In the genomic region with DNA sequence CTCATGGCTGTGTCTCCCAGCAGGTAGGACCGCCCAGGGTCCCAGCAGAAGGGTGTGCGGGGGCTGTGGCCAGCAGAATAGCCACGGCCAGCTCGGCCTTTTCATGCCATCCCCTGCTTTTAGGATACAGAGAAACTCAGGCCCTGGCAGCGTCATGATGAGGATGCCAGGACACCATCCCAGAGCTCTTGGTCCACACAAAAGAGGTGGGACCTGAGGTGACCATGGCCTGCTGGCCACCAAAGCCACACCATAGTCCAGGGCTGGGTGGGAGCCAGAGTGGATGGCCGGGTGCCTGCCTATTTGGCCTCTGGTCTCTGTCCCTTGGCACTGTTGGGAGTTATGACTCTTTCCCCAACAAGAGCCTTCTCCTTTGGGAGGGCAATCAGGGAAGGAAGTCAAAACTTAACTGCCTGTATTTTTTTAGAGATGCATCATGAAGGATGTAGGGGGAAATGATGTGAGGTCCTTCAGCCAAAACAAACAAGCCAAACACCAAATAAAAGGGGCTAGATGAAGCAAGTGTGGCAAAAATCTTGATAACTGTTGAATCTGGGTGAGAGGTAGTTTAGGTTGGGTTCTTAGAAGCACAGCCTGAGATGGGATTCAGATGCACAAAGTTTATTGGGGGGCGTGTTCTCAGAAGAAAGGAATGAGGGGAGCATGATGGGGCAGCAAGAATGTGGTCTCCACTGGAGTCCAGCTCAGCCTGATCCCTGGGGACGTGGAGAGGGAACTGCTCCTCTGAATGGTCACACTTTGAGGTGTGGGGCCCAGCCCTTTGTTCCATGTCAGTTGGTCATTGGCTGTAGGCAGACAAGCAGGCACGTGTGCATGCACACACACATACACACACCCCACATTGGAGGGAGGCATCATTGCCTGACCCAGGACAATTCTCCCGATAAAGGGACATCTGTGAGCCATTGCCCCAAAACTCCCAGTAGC, we compare ENCODE assay signal across 15 cellular contexts. TPM values are rescaled to one million over a fixed set of nuclear protein-coding genes. Genes with fewer than 3 reads are reported as not detected.
DNase-seq lines count a peak whose midpoint lies in the region; ATAC-seq and TF ChIP-seq lines count a peak whose summit lies in the region.
"Had no signal": no experiment of that assay in that cellular context is flagged by ENCODE, and none has a peak within 500 bp of the region (broad histone marks: within the 10 kb centered on the region; RNA-seq: fewer than 3 reads in every experiment).

No MANE protein-coding gene starts in this region.

- H2BK12ac ChIP-seq in neuronal stem cell (ENCODE audit: low read length) (peak overlapping the region; percentile 23), H9 (ENCODE audit: insufficient read length, low read depth, low read length) (no peak overlapping the region)

- no peaks in the 10 kb centered on the region for H3K27me3 Mint-ChIP-seq in H9 (ENCODE audit: low read depth)

- H4K20me1 ChIP-seq in H9 (ENCODE audit: control insufficient read depth, insufficient read depth, insufficient read length), result peaks cover 2% of the 10 kb centered on the region

- no peak overlapping the region for H3K56ac ChIP-seq in H9 (ENCODE audit: insufficient read length, low read depth, low read length)

- H3K4me3 ChIP-seq in MG63, result no peak overlapping the region
- H3K4me3 ChIP-seq in neuronal stem cell (ENCODE audit: low read length in 2 of 2), result peak overlapping the region in 1 of 2 donors; percentile 5
- H3K4me3 ChIP-seq in upper lobe of right lung, result no peak overlapping the region
- H3K4me3 ChIP-seq: left lung had no signal

- no peak overlapping the region for H3K4me3 Mint-ChIP-seq in H9
- H3K4me3 Mint-ChIP-seq: activated CD4-positive, alpha-beta memory T cell treated with anti-CD3 and anti-CD28 coated beads, Interleukin-2, amount 10 ng/mL, durations not matched to agents 7 days and 5 days; activated T-helper 1 cell treated with anti-CD3 and anti-CD28 coated beads, Interleukin-12 subunit alpha, Interleukin-12 subunit beta, Interleukin-2, Interleukin-4 antibody, amounts not matched to agents 30 ng/mL and 10 ng/mL and 1 ng/mL, durations not matched to agents 14 hours and 24 hours and 36 hours; CD4-positive, CD25-positive, alpha-beta regulatory T cell; natural killer cell treated with Interleukin-12 subunit alpha and Interleukin-12 subunit beta and Interleukin-15 and Interleukin-18, amount 100 ng/mL, for 72 hours had no signal

- peak overlapping the region; percentile 40 for H3K18ac ChIP-seq in neuronal stem cell (ENCODE audit: low read length)
- H3K18ac ChIP-seq in H9 (ENCODE audit: insufficient read length, low read depth, low read length), result no peak overlapping the region

- H2AFZ ChIP-seq in neuronal stem cell (ENCODE audit: low read length) (no peak overlapping the region), H9 (ENCODE audit: low read length) (no peak overlapping the region)

- no peak overlapping the region for H3K27ac Mint-ChIP-seq in H9
- H3K27ac Mint-ChIP-seq: activated CD4-positive, alpha-beta memory T cell treated with anti-CD3 and anti-CD28 coated beads, Interleukin-2, amount 10 ng/mL, durations not matched to agents 7 days and 5 days; activated T-helper 1 cell treated with anti-CD3 and anti-CD28 coated beads, Interleukin-12 subunit alpha, Interleukin-12 subunit beta, Interleukin-2, Interleukin-4 antibody, amounts not matched to agents 30 ng/mL and 10 ng/mL and 1 ng/mL, durations not matched to agents 14 hours and 24 hours and 36 hours; CD4-positive, CD25-positive, alpha-beta regulatory T cell; natural killer cell treated with Interleukin-12 subunit alpha and Interleukin-12 subunit beta and Interleukin-15 and Interleukin-18, amount 100 ng/mL, for 72 hours had no signal

- H2BK120ac ChIP-seq in neuronal stem cell (ENCODE audit: low read depth, low read length) (no peak overlapping the region), H9 (ENCODE audit: low read depth, low read length, poor library complexity, severe bottlenecking) (no peak overlapping the region)

- H3K4me1 ChIP-seq in neuronal stem cell (ENCODE audit: control insufficient read depth in 2 of 2, insufficient read depth in 1 of 2, low read depth in 1 of 2, low read length in 2 of 2) (peaks cover 5 to 6% of the 10 kb centered on the region in 2 donors), upper lobe of right lung (peaks cover 59% of the 10 kb centered on the region), H9 (ENCODE audit: insufficient read depth, low read length) (peaks cover 3% of the 10 kb centered on the region; the same call in 1 of the 2 replicates)

- H3K79me1 ChIP-seq in neuronal stem cell (ENCODE audit: low read depth, low read length) (no peaks in the 10 kb centered on the region), H9 (ENCODE audit: insufficient read depth, low read depth, low read length, poor library complexity, severe bottlenecking) (no peaks in the 10 kb centered on the region)

- H4K91ac ChIP-seq in neuronal stem cell (ENCODE audit: low read depth, low read length, poor library complexity) (no peak overlapping the region), H9 (ENCODE audit: insufficient read length, low read depth, low read length) (no peak overlapping the region)

- H3K36me3 Mint-ChIP-seq in H9 (ENCODE audit: insufficient read depth in 1 of 3, low read depth in 3 of 3), result 0 out of 7 replicates have a peak, but pooled peaks cover 0 to 3% (median 0%) of the 10 kb centered on the region in 3 experiments
- H3K36me3 Mint-ChIP-seq: CD4-positive, CD25-positive, alpha-beta regulatory T cell; natural killer cell treated with Interleukin-12 subunit alpha and Interleukin-12 subunit beta and Interleukin-15 and Interleukin-18, amount 100 ng/mL, for 72 hours had no signal

- intact Hi-C loops in upper lobe of right lung (cut with DNase I), result no loop called here

- DNase-seq in MG63, result peak; percentile 53
- peak; percentile 34 for DNase-seq in fibroblast of gingiva (ENCODE audit: low read depth)
- no peak for DNase-seq in neuronal stem cell (ENCODE audit: low spot score)
- peak; percentile 50 for DNase-seq in upper lobe of right lung
- no peak for DNase-seq in NCI-H82 treated with DMSO at 0.1 percent for 48 hours (lab: John Stamatoyannopoulos, UW; ENCODE audit: unreplicated experiment)
- DNase-seq in H9, result no peak
- DNase-seq in NCI-H1105 (lab: John Stamatoyannopoulos, UW), result no peak
- DNase-seq: activated CD4-positive, alpha-beta memory T cell treated with anti-CD3 and anti-CD28 coated beads, Interleukin-2, amount 10 ng/mL, durations not matched to agents 7 days and 5 days; CD4-positive, CD25-positive, alpha-beta regulatory T cell; left lung; NCI-H1105 treated with DMSO at 0.1 percent for 48 hours; stimulated activated CD4-positive, alpha-beta T cell treated with anti-CD3 and anti-CD28 coated beads, Interleukin-4, amount 100 ng/mL, for 4 hours had no signal

- H2BK15ac ChIP-seq in neuronal stem cell (ENCODE audit: low read length) (no peak overlapping the region), H9 (ENCODE audit: low read depth, low read length) (no peak overlapping the region)

- no peak overlapping the region for H3K27ac ChIP-seq in neuronal stem cell (replicated peaks; ENCODE audit: low read length)
- no peak overlapping the region for H3K27ac ChIP-seq in upper lobe of right lung
- H3K27ac ChIP-seq in H9 (ENCODE audit: insufficient read length, low read depth, low read length), result no peak overlapping the region

- no peaks in the 10 kb centered on the region for H3K9me3 Mint-ChIP-seq in H9
- H3K9me3 Mint-ChIP-seq: activated CD4-positive, alpha-beta memory T cell treated with anti-CD3 and anti-CD28 coated beads, Interleukin-2, amount 10 ng/mL, durations not matched to agents 7 days and 5 days; activated T-helper 1 cell treated with anti-CD3 and anti-CD28 coated beads, Interleukin-12 subunit alpha, Interleukin-12 subunit beta, Interleukin-2, Interleukin-4 antibody, amounts not matched to agents 30 ng/mL and 10 ng/mL and 1 ng/mL, durations not matched to agents 14 hours and 24 hours and 36 hours; CD4-positive, CD25-positive, alpha-beta regulatory T cell; natural killer cell treated with Interleukin-12 subunit alpha and Interleukin-12 subunit beta and Interleukin-15 and Interleukin-18, amount 100 ng/mL, for 72 hours had no signal

- no peak for TF ChIP-seq CTCF in upper lobe of right lung (IDR thresholded peaks at IDR 0.05)
- TF ChIP-seq CTCF in H9 (conservative IDR thresholded peaks at IDR 0.05), result no peak

- peaks cover 13 to 26% of the 10 kb centered on the region in 2 experiments for H3K4me1 Mint-ChIP-seq in H9
- H3K4me1 Mint-ChIP-seq: CD4-positive, CD25-positive, alpha-beta regulatory T cell had no signal

- H3K4me2 ChIP-seq in neuronal stem cell (ENCODE audit: insufficient read depth, low read length, poor library complexity, severe bottlenecking) (no peak overlapping the region), H9 (ENCODE audit: insufficient read depth, insufficient read length, low read length) (no peak overlapping the region)

- H2AK5ac ChIP-seq in neuronal stem cell (ENCODE audit: low read depth, low read length), result peak overlapping the region; percentile 73
- H2AK5ac ChIP-seq in H9 (ENCODE audit: insufficient read length, low read length), result no peak overlapping the region

- H3K36me3 ChIP-seq in MG63, result peaks cover 48% of the 10 kb centered on the region
- no peaks in the 10 kb centered on the region for H3K36me3 ChIP-seq in neuronal stem cell (replicated peaks in 1 of 2; ENCODE audit: control insufficient read depth in 2 of 2, insufficient read depth in 2 of 2, low read length in 2 of 2)
- no peaks in the 10 kb centered on the region for H3K36me3 ChIP-seq in upper lobe of right lung
- H3K36me3 ChIP-seq: left lung had no signal

- H3T11ph ChIP-seq in H9 (ENCODE audit: low read length), result no peak overlapping the region

- no peak overlapping the region for H3K23ac ChIP-seq in neuronal stem cell (ENCODE audit: low read depth, low read length, poor library complexity)
- H3K23ac ChIP-seq in H9 (ENCODE audit: insufficient read length, low read depth, low read length), result no peak overlapping the region

- no peak overlapping the region for H2BK20ac ChIP-seq in H9 (ENCODE audit: low read depth, low read length, poor library complexity, severe bottlenecking)

- H3K9me3 ChIP-seq in MG63, result no peaks in the 10 kb centered on the region
- H3K9me3 ChIP-seq in neuronal stem cell (replicated peaks in 1 of 2; ENCODE audit: control insufficient read depth in 2 of 2, insufficient read depth in 1 of 2, low read depth in 1 of 2, low read length in 2 of 2), result no peaks in the 10 kb centered on the region
- H3K9me3 ChIP-seq in upper lobe of right lung, result no peaks in the 10 kb centered on the region
- H3K9me3 ChIP-seq in H9 (ENCODE audit: control insufficient read depth, low read depth, low read length), result no peaks in the 10 kb centered on the region
- H3K9me3 ChIP-seq: left lung had no signal

- ATAC-seq in upper lobe of right lung, result no peak
- ATAC-seq: HCT116; natural killer cell treated with Interleukin-12 subunit alpha and Interleukin-12 subunit beta and Interleukin-15 and Interleukin-18, amount 100 ng/mL, for 72 hours had no signal

- no CpG with 5 or more reads among the region's 10 CpGs for WGBS in neuronal stem cell (ENCODE audit: extremely low coverage in 2 of 2, insufficient read length in 2 of 2, insufficient replicate concordance in 1 of 2), 2 donors
- WGBS in H9 (ENCODE audit: extremely low coverage, insufficient read length, low lambda C conversion rate), result no CpG with 5 or more reads among the region's 10 CpGs

- 0 out of 2 replicates have a peak, but pooled peaks cover 2% of the 10 kb centered on the region for H3K79me2 ChIP-seq in H9 (ENCODE audit: insufficient read depth, low read length)

- H3K4ac ChIP-seq in neuronal stem cell (ENCODE audit: low read length), result no peak overlapping the region
- H3K4ac ChIP-seq in H9 (ENCODE audit: low read depth, low read length), result no peak overlapping the region

- H2BK5ac ChIP-seq in neuronal stem cell (ENCODE audit: low read length), result no peak overlapping the region
- H2BK5ac ChIP-seq in H9 (ENCODE audit: insufficient read length, low read length), result no peak overlapping the region

- H3K23me2 ChIP-seq in H9 (ENCODE audit: insufficient read length, low read depth, low read length, poor library complexity, severe bottlenecking), result no peaks in the 10 kb centered on the region

- H3K9ac ChIP-seq in neuronal stem cell (ENCODE audit: low read depth, low read length, poor library complexity), result no peak overlapping the region
- no peak overlapping the region for H3K9ac ChIP-seq in H9 (ENCODE audit: extremely low read depth, insufficient read length, low read length)

- H3K14ac ChIP-seq in neuronal stem cell (ENCODE audit: low read length), result no peak overlapping the region
- H3K14ac ChIP-seq in H9 (ENCODE audit: insufficient read depth, low read length), result no peak overlapping the region

- H4K8ac ChIP-seq in neuronal stem cell (ENCODE audit: low read depth, low read length) (no peak overlapping the region), H9 (replicated peaks; ENCODE audit: insufficient read length, low read depth, low read length) (no peak overlapping the region)

- H4K5ac ChIP-seq in H9 (ENCODE audit: insufficient read length, low read depth, low read length), result no peak overlapping the region

- H3K27me3 ChIP-seq in MG63 (no peaks in the 10 kb centered on the region), neuronal stem cell (ENCODE audit: control insufficient read depth in 3 of 3, insufficient read depth in 3 of 3, low read depth in 1 of 3, low read length in 3 of 3) (no peaks in the 10 kb centered on the region), upper lobe of right lung (no peaks in the 10 kb centered on the region), H9 (ENCODE audit: insufficient read depth, low read length) (no peaks in the 10 kb centered on the region)
- H3K27me3 ChIP-seq: left lung had no signal

RNA-seq across cellular contexts. Expression of gene SMAD6, which starts 33.2 kb away (rescaled TPM):
- total RNA-seq in MG63 (2014; rRNA removed; shearing (Covaris generic); ENCODE audit: low replicate concordance), result 34.3 and 37.8 TPM in 2 replicates
- polyA plus RNA-seq in neuronal stem cell (2013, experiment 1 of 2), result 0.98 TPM
- polyA plus RNA-seq in neuronal stem cell (2013, experiment 2 of 2), result 1.0 TPM
- total RNA-seq in upper lobe of right lung, result 167 TPM
- total RNA-seq in H9 (2021), result 6.0 and 6.8 TPM in 2 replicates
- polyA plus RNA-seq: CD4-positive, CD25-positive, alpha-beta regulatory T cell had no signal

Comparison
In these comparisons a context has a peak if more than half of its experiments do, and no peak if none do; other contexts are left out.
1. DNase-seq: peak in MG63 (single experiment), fibroblast of gingiva (single experiment) and upper lobe of right lung (single experiment); none in neuronal stem cell (single experiment), NCI-H82 treated with DMSO at 0.1 percent for 48 hours (single experiment), H9 (single experiment) and NCI-H1105 (single experiment).